ENCODE assay signal across 14 cellular contexts in genomic region chrX:107662824-107663223, GRCh38. TPM values are rescaled to one million over a fixed set of nuclear protein-coding genes. Genes with fewer than 3 reads are reported as not detected.
A peak's percentile ranks its signal among the peaks of the same experiment; 100 is the strongest.
DNase-seq lines count a peak whose midpoint lies in the region; ATAC-seq and TF ChIP-seq lines count a peak whose summit lies in the region.
"Had no signal": no experiment of that assay in that cellular context is flagged by ENCODE, and none has a peak within 500 bp of the region (broad histone marks: within the 10 kb centered on the region; RNA-seq: fewer than 3 reads in every experiment).

No MANE protein-coding gene starts in this region.

- ATAC-seq in activated T-cell treated with anti-CD3 and anti-CD28 coated beads, Interleukin-2, amount 50 U/mL, for 4 hours: no peak
- ATAC-seq in naive thymus-derived CD4-positive, alpha-beta T cell: no peak
- ATAC-seq in stimulated activated memory B cell treated with anti-CD40 and anti-IgM and Interleukin-4, amounts not matched to agents 10 μg/mL and 1 μg/mL and 100 μg/mL, for 72 hours: no peak
- ATAC-seq in activated CD8-positive, alpha-beta memory T cell treated with anti-CD3 and anti-CD28 coated beads, Interleukin-2, amount 10 ng/mL, durations not matched to agents 7 days and 5 days: no peak
- no peak for ATAC-seq in GM21526 (IDR thresholded peaks at IDR 0.05; ENCODE audit: low FRiP score, unreplicated experiment)

- intact Hi-C loops in naive thymus-derived CD4-positive, alpha-beta T cell (cut with micrococcal nuclease): no loop called here

- POLR2A ChIA-PET in naive thymus-derived CD4-positive, alpha-beta T cell (lab: Charles Lee): interaction anchor here (0.7 to 35.3 kb wide), 3 partner anchors 8 to 236 kb away, joined by 3 to 1138 read pairs (median 4); no protein-coding TSS in a partner anchor

- CTCF ChIA-PET in naive thymus-derived CD4-positive, alpha-beta T cell (lab: Charles Lee): interaction anchor here (1.6 to 8.7 kb wide), 2 partner anchors 11 to 114 kb away, joined by 4 to 96 read pairs; partner anchors contain the start of genes NCBP2L and TSC22D3
- CTCF ChIA-PET in activated CD8-positive, alpha-beta memory T cell treated with anti-CD3 and anti-CD28 coated beads, Interleukin-2, amount 10 ng/mL, durations not matched to agents 7 days and 5 days (lab: Charles Lee): interaction anchor here (1.0 to 5.7 kb wide), 5 partner anchors 8 to 115 kb away, joined by 4 to 27 read pairs (median 7); partner anchors contain the start of gene NCBP2L

- H3K36me3 ChIP-seq in endodermal cell (ENCODE audit: control insufficient read depth, insufficient read depth, low read length): no peaks in the 10 kb centered on the region
- H3K36me3 ChIP-seq in naive thymus-derived CD4-positive, alpha-beta T cell (ENCODE audit: control insufficient read depth in 2 of 3, insufficient read depth in 3 of 3, low read length in 3 of 3): no peaks in the 10 kb centered on the region

- no peak overlapping the region for H3K27ac ChIP-seq in endodermal cell (ENCODE audit: low read depth, low read length)
- no peak overlapping the region for H3K27ac ChIP-seq in naive thymus-derived CD4-positive, alpha-beta T cell (ENCODE audit: low read depth, low read length)
- H3K27ac ChIP-seq: 22Rv1 had no signal

- DNase-seq in activated T-cell treated with anti-CD3 and anti-CD28 coated beads, Interleukin-2, amount 50 U/mL, for 24 hours: no peak
- DNase-seq in activated T-cell treated with anti-CD3 and anti-CD28 coated beads, Interleukin-2, amount 50 U/mL, for 4 hours: no peak
- DNase-seq in endodermal cell (peak; percentile 83), GM03348 (ENCODE audit: low spot score) (no peak)
- DNase-seq in naive thymus-derived CD4-positive, alpha-beta T cell: no peak
- DNase-seq in activated CD8-positive, alpha-beta memory T cell treated with anti-CD3 and anti-CD28 coated beads, Interleukin-2, amount 10 ng/mL, durations not matched to agents 7 days and 5 days: no peak
- DNase-seq: DMS53, GF-D8, HCEC 1CT, HFFc6 had no signal

- H3K4me1 ChIP-seq in endodermal cell (ENCODE audit: control insufficient read depth, insufficient read depth, low read length): no peaks in the 10 kb centered on the region
- no peaks in the 10 kb centered on the region for H3K4me1 ChIP-seq in naive thymus-derived CD4-positive, alpha-beta T cell (ENCODE audit: control insufficient read depth in 2 of 2, insufficient read depth in 2 of 2, low read length in 2 of 2)

- H3K4me3 ChIP-seq in endodermal cell (ENCODE audit: low read length): no peak overlapping the region
- no peak overlapping the region for H3K4me3 ChIP-seq in naive thymus-derived CD4-positive, alpha-beta T cell (ENCODE audit: low read length)

- no peak overlapping the region for H3K9ac ChIP-seq in endodermal cell (ENCODE audit: extremely low read depth, low read length, poor library complexity, severe bottlenecking)

- peaks cover 23% of the 10 kb centered on the region for H3K27me3 Mint-ChIP-seq in activated T-cell treated with anti-CD3 and anti-CD28 coated beads, Interleukin-2, amount 50 U/mL, for 24 hours
- no peaks in the 10 kb centered on the region for H3K27me3 Mint-ChIP-seq in activated T-cell treated with anti-CD3 and anti-CD28 coated beads, Interleukin-2, amount 50 U/mL, for 4 hours (ENCODE audit: low read depth)
- H3K27me3 Mint-ChIP-seq in endodermal cell (ENCODE audit: insufficient read depth): peaks cover 9% of the 10 kb centered on the region
- no peaks in the 10 kb centered on the region for H3K27me3 Mint-ChIP-seq in naive thymus-derived CD4-positive, alpha-beta T cell
- H3K27me3 Mint-ChIP-seq in stimulated activated memory B cell treated with anti-CD40 and anti-IgM and Interleukin-4, amounts not matched to agents 10 μg/mL and 1 μg/mL and 100 μg/mL, for 72 hours: no peaks in the 10 kb centered on the region
- H3K27me3 Mint-ChIP-seq in activated CD8-positive, alpha-beta memory T cell treated with anti-CD3 and anti-CD28 coated beads, Interleukin-2, amount 10 ng/mL, durations not matched to agents 7 days and 5 days: no peaks in the 10 kb centered on the region

- H3K27ac Mint-ChIP-seq in activated T-cell treated with anti-CD3 and anti-CD28 coated beads, Interleukin-2, amount 50 U/mL, for 24 hours: peak overlapping the region; percentile 18
- no peak overlapping the region for H3K27ac Mint-ChIP-seq in endodermal cell
- H3K27ac Mint-ChIP-seq in naive thymus-derived CD4-positive, alpha-beta T cell: peak overlapping the region in 6 of 9 donors; percentile 21 to 65 (median 52)
- H3K27ac Mint-ChIP-seq in stimulated activated memory B cell treated with anti-CD40 and anti-IgM and Interleukin-4, amounts not matched to agents 10 μg/mL and 1 μg/mL and 100 μg/mL, for 72 hours: peak overlapping the region; percentile 59
- H3K27ac Mint-ChIP-seq in activated CD8-positive, alpha-beta memory T cell treated with anti-CD3 and anti-CD28 coated beads, Interleukin-2, amount 10 ng/mL, durations not matched to agents 7 days and 5 days: no peak overlapping the region
- H3K27ac Mint-ChIP-seq: HFFc6 had no signal

- no peaks in the 10 kb centered on the region for H3K27me3 ChIP-seq in endodermal cell (ENCODE audit: control insufficient read depth, insufficient read depth, low read length, poor library complexity, severe bottlenecking)
- H3K27me3 ChIP-seq in naive thymus-derived CD4-positive, alpha-beta T cell (ENCODE audit: control insufficient read depth in 2 of 2, insufficient read depth in 2 of 2, low read length in 2 of 2): no peaks in the 10 kb centered on the region

- H3K9me3 ChIP-seq in endodermal cell (ENCODE audit: control insufficient read depth, low read length): no peaks in the 10 kb centered on the region
- no peaks in the 10 kb centered on the region for H3K9me3 ChIP-seq in naive thymus-derived CD4-positive, alpha-beta T cell (ENCODE audit: control insufficient read depth in 2 of 3, low read length in 3 of 3)

- no peaks in the 10 kb centered on the region for H3K9me3 Mint-ChIP-seq in activated T-cell treated with anti-CD3 and anti-CD28 coated beads, Interleukin-2, amount 50 U/mL, for 24 hours
- no peaks in the 10 kb centered on the region for H3K9me3 Mint-ChIP-seq in activated T-cell treated with anti-CD3 and anti-CD28 coated beads, Interleukin-2, amount 50 U/mL, for 4 hours
- peaks cover 19% of the 10 kb centered on the region for H3K9me3 Mint-ChIP-seq in endodermal cell
- H3K9me3 Mint-ChIP-seq in naive thymus-derived CD4-positive, alpha-beta T cell: no peaks in the 10 kb centered on the region
- no peaks in the 10 kb centered on the region for H3K9me3 Mint-ChIP-seq in stimulated activated memory B cell treated with anti-CD40 and anti-IgM and Interleukin-4, amounts not matched to agents 10 μg/mL and 1 μg/mL and 100 μg/mL, for 72 hours
- no peaks in the 10 kb centered on the region for H3K9me3 Mint-ChIP-seq in activated CD8-positive, alpha-beta memory T cell treated with anti-CD3 and anti-CD28 coated beads, Interleukin-2, amount 10 ng/mL, durations not matched to agents 7 days and 5 days (ENCODE audit: low read depth)
- H3K9me3 Mint-ChIP-seq: HFFc6 had no signal

- no peak overlapping the region for H3K4me3 Mint-ChIP-seq in activated T-cell treated with anti-CD3 and anti-CD28 coated beads, Interleukin-2, amount 50 U/mL, for 24 hours
- no peak overlapping the region for H3K4me3 Mint-ChIP-seq in activated T-cell treated with anti-CD3 and anti-CD28 coated beads, Interleukin-2, amount 50 U/mL, for 4 hours
- H3K4me3 Mint-ChIP-seq in endodermal cell: no peak overlapping the region
- H3K4me3 Mint-ChIP-seq in naive thymus-derived CD4-positive, alpha-beta T cell: no peak overlapping the region
- no peak overlapping the region for H3K4me3 Mint-ChIP-seq in stimulated activated memory B cell treated with anti-CD40 and anti-IgM and Interleukin-4, amounts not matched to agents 10 μg/mL and 1 μg/mL and 100 μg/mL, for 72 hours
- H3K4me3 Mint-ChIP-seq in activated CD8-positive, alpha-beta memory T cell treated with anti-CD3 and anti-CD28 coated beads, Interleukin-2, amount 10 ng/mL, durations not matched to agents 7 days and 5 days: no peak overlapping the region
- H3K4me3 Mint-ChIP-seq: CD14-positive monocyte, HFFc6 had no signal

- peaks cover 3% of the 10 kb centered on the region for H3K4me1 Mint-ChIP-seq in activated T-cell treated with anti-CD3 and anti-CD28 coated beads, Interleukin-2, amount 50 U/mL, for 24 hours (ENCODE audit: low read depth)
- peaks cover 10% of the 10 kb centered on the region for H3K4me1 Mint-ChIP-seq in activated T-cell treated with anti-CD3 and anti-CD28 coated beads, Interleukin-2, amount 50 U/mL, for 4 hours (ENCODE audit: low read depth)
- H3K4me1 Mint-ChIP-seq in endodermal cell: peaks cover 11% of the 10 kb centered on the region
- peaks cover 2 to 38% (median 23%) of the 10 kb centered on the region in 7 donors for H3K4me1 Mint-ChIP-seq in naive thymus-derived CD4-positive, alpha-beta T cell
- peaks cover 8% of the 10 kb centered on the region for H3K4me1 Mint-ChIP-seq in stimulated activated memory B cell treated with anti-CD40 and anti-IgM and Interleukin-4, amounts not matched to agents 10 μg/mL and 1 μg/mL and 100 μg/mL, for 72 hours
- H3K4me1 Mint-ChIP-seq in activated CD8-positive, alpha-beta memory T cell treated with anti-CD3 and anti-CD28 coated beads, Interleukin-2, amount 10 ng/mL, durations not matched to agents 7 days and 5 days: no peaks in the 10 kb centered on the region

- 30% methylated on average over 4 of the region's 5 CpGs; no CpG with 5 or more reads in 1 of the 2 experiments for WGBS in endodermal cell (ENCODE audit: insufficient coverage in 1 of 2, insufficient read length in 1 of 2), 2 experiments

- no peak for TF ChIP-seq CTCF in endodermal cell (conservative IDR thresholded peaks at IDR 0.05)

- peaks cover 4% of the 10 kb centered on the region for H3K36me3 Mint-ChIP-seq in activated T-cell treated with anti-CD3 and anti-CD28 coated beads, Interleukin-2, amount 50 U/mL, for 24 hours (ENCODE audit: low read depth)
- H3K36me3 Mint-ChIP-seq in activated T-cell treated with anti-CD3 and anti-CD28 coated beads, Interleukin-2, amount 50 U/mL, for 4 hours (ENCODE audit: insufficient read depth): peaks cover 2% of the 10 kb centered on the region
- H3K36me3 Mint-ChIP-seq in endodermal cell (ENCODE audit: low read depth): no peaks in the 10 kb centered on the region
- peaks cover 0 to 10% (median 0%) of the 10 kb centered on the region in 5 donors for H3K36me3 Mint-ChIP-seq in naive thymus-derived CD4-positive, alpha-beta T cell
- H3K36me3 Mint-ChIP-seq in stimulated activated memory B cell treated with anti-CD40 and anti-IgM and Interleukin-4, amounts not matched to agents 10 μg/mL and 1 μg/mL and 100 μg/mL, for 72 hours: peaks cover 6% of the 10 kb centered on the region
- H3K36me3 Mint-ChIP-seq in activated CD8-positive, alpha-beta memory T cell treated with anti-CD3 and anti-CD28 coated beads, Interleukin-2, amount 10 ng/mL, durations not matched to agents 7 days and 5 days: peaks cover 5% of the 10 kb centered on the region

RNA-seq across cellular contexts. Expression of gene PRPS1, which starts 34.5 kb away (rescaled TPM):
- 100 to 1,000 TPM; 151 to 154 (median 153) TPM for total RNA-seq in activated T-cell treated with anti-CD3 and anti-CD28 coated beads, Interleukin-2, amount 50 U/mL, for 4 hours
- total RNA-seq in endodermal cell: 10 to 100 TPM; 51.6 to 62.7 TPM
- 54.2 TPM for polyA plus RNA-seq in endodermal cell (2013, experiment 1 of 2)
- 51.2 TPM for polyA plus RNA-seq in endodermal cell (2013, experiment 2 of 2)
- total RNA-seq in naive thymus-derived CD4-positive, alpha-beta T cell: 10 to 100 TPM; 59.2 to 71.8 (median 62.6) TPM
- polyA plus RNA-seq in naive thymus-derived CD4-positive, alpha-beta T cell: 10 to 100 TPM; 54.7 to 56.8 TPM
- 10 to 100 TPM; 68.3 to 75.7 TPM for total RNA-seq in activated CD8-positive, alpha-beta memory T cell treated with anti-CD3 and anti-CD28 coated beads, Interleukin-2, amount 10 ng/mL, durations not matched to agents 7 days and 5 days

Comparison
In these comparisons a context has a peak if more than half of its experiments do, and no peak if none do; other contexts are left out.
1. H3K27ac Mint-ChIP-seq: peak in activated T-cell treated with anti-CD3 and anti-CD28 coated beads, Interleukin-2, amount 50 U/mL, for 24 hours (single experiment), naive thymus-derived CD4-positive, alpha-beta T cell (6 of 9) and stimulated activated memory B cell treated with anti-CD40 and anti-IgM and Interleukin-4, amounts not matched to agents 10 μg/mL and 1 μg/mL and 100 μg/mL, for 72 hours (single experiment); none in endodermal cell (single experiment) and activated CD8-positive, alpha-beta memory T cell treated with anti-CD3 and anti-CD28 coated beads, Interleukin-2, amount 10 ng/mL, durations not matched to agents 7 days and 5 days (single experiment).